ENCODE assay signal across 7 cellular contexts in the genomic region with DNA sequence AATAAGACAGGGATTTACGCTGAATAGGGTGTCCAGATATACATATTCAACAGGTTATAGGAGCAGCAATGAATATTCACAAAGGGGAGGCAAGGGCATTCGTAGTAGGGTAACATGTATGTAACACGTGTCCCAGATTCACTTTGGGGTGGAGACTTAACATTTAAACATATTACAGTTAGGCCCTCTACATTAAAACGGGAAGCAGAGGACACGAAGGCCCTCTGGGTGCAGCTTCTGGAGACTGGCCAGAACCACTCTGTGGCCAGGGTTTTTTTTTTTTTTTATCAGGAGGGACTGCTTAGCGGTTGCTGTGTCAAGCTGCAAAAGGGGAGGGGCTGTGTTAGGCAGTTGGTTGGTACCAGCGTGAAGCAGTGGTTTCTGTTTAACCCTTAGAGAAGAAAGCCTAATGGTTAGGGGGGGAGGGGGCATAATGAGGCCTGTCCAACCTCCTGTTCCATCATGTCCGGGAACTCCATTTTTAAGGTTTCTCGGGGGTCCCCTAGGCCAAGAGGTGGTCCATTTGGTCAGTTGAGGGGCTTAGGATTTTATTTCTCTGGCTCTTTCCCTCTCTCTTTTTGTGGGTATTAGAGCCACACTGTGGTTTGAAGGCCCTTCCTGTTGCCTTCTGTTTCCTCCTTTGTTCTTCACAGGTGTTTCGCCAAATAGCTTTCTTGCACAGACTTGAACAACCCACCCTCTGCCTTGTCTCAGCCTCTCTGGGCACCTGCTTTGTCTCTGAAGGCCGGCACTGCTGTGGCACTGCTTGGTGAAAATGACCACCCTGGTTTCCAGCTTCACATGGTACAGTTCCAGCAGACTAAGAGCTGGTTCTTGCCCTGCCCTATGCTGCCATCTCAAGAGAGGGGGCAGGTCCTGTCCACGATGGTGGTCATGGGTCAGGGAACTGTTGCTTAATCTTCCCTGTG. TPM values are rescaled to one million over a fixed set of nuclear protein-coding genes. Genes with fewer than 3 reads are reported as not detected.
DNase-seq lines count a peak whose midpoint lies in the region; ATAC-seq and TF ChIP-seq lines count a peak whose summit lies in the region.

No MANE protein-coding gene starts in this region.

- DNase-seq in GM03348 (ENCODE audit: low spot score): peak; percentile 33
- peak; percentile 94 for DNase-seq in RPMI7951 (ENCODE audit: low read depth)
- peak; percentile 33 for DNase-seq in fibroblast of mammary gland (ENCODE audit: low read depth)
- DNase-seq in sigmoid colon: peak; percentile 67
- DNase-seq in T1000 (lab: John Stamatoyannopoulos, UW): no peak

- intact Hi-C loops in sigmoid colon (cut with DNase I): no loop called here

- TF ChIP-seq POLR2A in sigmoid colon (IDR thresholded peaks at IDR 0.05): no peak

- H3K4me1 ChIP-seq in sigmoid colon: peaks cover 0 to 17% (median 11%) of the 10 kb centered on the region in 4 donors

- no peak for TF ChIP-seq EP300 in sigmoid colon (IDR thresholded peaks at IDR 0.05)

- H3K36me3 ChIP-seq in sigmoid colon: peaks cover 0 to 6% (median 0%) of the 10 kb centered on the region in 4 donors

- 32 to 40% methylated on average over 12 of the region's 12 CpGs for WGBS in sigmoid colon, 2 donors

- TF ChIP-seq CTCF in fibroblast of mammary gland (conservative IDR thresholded peaks at IDR 0.05; ENCODE audit: control insufficient read depth, insufficient read depth, low read depth, low read length) (no peak), sigmoid colon (IDR thresholded peaks at IDR 0.05) (no peak)

- peak; percentile 61 for ATAC-seq in GM19395 (IDR thresholded peaks at IDR 0.05; ENCODE audit: unreplicated experiment)
- ATAC-seq in HG03432 (IDR thresholded peaks at IDR 0.05; ENCODE audit: unreplicated experiment): peak; percentile 58

- no peaks in the 10 kb centered on the region for H3K9me3 ChIP-seq in sigmoid colon

- H3K27me3 ChIP-seq in sigmoid colon: no peaks in the 10 kb centered on the region

- H3K4me3 ChIP-seq in fibroblast of mammary gland (ENCODE audit: control insufficient read depth, low read depth, low read length) (no peak overlapping the region), sigmoid colon (no peak overlapping the region)

- H3K27ac ChIP-seq in sigmoid colon: no peak overlapping the region

RNA-seq across cellular contexts. Expression of gene PRF1, which starts 26.4 kb away (rescaled TPM):
- not detected in 2 replicates for total RNA-seq in RPMI7951 (2014; rRNA removed; shearing (Covaris generic))
- total RNA-seq in sigmoid colon: 1 to 10 TPM in 2 of 4 donors, under 1 TPM in 2; 0.16 to 2.8 (median 1.0) TPM
- 1 to 10 TPM in 2 of 3 donors, not detected in 1; 1.6 to 5.0 TPM for polyA plus RNA-seq in sigmoid colon
